Comparison of ENCODE assay signal across 8 cellular contexts in the genomic region with DNA sequence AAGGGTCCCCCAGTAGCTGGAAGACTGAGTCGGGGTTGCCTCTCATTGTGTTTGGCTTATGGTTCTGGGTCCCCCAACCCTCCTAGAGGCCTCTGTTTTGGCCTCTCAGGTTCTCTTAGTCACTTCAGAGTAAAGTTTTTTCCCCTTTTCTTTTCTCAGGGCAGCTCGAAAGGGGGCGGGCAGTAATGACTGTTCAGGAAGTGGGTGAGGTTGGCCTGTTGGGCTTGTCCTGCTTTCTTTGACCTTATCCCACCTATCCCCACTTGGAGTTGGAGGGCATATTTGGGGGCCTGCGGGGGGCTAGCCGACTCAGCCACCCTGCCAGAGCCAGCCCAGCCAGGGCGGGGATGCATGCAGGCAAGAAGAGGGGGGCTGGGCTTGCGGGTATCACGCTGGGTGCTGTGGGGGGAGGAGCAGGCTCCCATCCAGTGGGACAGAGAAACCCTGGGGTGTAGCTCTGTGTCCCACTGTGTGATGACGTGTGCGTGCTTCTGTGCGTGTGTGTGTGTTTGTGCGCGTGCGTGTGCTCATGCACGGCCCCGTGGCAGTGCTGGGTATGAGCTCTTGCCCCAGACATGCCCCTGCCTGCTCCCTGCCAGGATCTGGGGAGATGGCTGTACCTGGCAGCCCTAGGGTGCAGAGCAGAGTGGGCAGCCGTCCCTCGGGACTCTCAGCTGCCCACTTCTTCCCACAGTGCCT. TPM values are rescaled to one million over a fixed set of nuclear protein-coding genes. Genes with fewer than 3 reads are reported as not detected.
A peak's percentile ranks its signal among the peaks of the same experiment; 100 is the strongest.
DNase-seq lines count a peak whose midpoint lies in the region; ATAC-seq and TF ChIP-seq lines count a peak whose summit lies in the region.

No MANE protein-coding gene starts in this region.

- H3K27me3 ChIP-seq in OCI-LY3 (ENCODE audit: low read depth, low read length), result no peaks in the 10 kb centered on the region
- H3K27me3 ChIP-seq in psoas muscle (ENCODE audit: insufficient read depth in 3 of 3, low read length in 2 of 3), result no peaks in the 10 kb centered on the region

- peaks cover 17% of the 10 kb centered on the region for H3K36me3 ChIP-seq in OCI-LY3 (replicated peaks; ENCODE audit: low read depth, low read length)
- H3K36me3 ChIP-seq in psoas muscle (ENCODE audit: insufficient read depth in 1 of 2, low read depth in 1 of 2), result peaks cover 4 to 38% of the 10 kb centered on the region in 2 donors

- intact Hi-C loops in psoas muscle (cut with DNase I), result no loop called here

- peaks cover 27% of the 10 kb centered on the region for H3K79me2 ChIP-seq in OCI-LY3 (ENCODE audit: low read length)

- H4K20me1 ChIP-seq in OCI-LY3 (ENCODE audit: insufficient read depth, low read length), result no peaks in the 10 kb centered on the region

- in situ Hi-C loops in GM13976 (cut with MboI; ENCODE audit: low sequenced_read_pairs, unreplicated experiment), result no loop called here

- peak in 3 of 4 donors; percentile 12 to 26 (median 14) for ATAC-seq in psoas muscle

- H3K9me3 ChIP-seq in OCI-LY3 (ENCODE audit: insufficient read depth, low read length), result no peaks in the 10 kb centered on the region
- H3K9me3 ChIP-seq in psoas muscle, result no peaks in the 10 kb centered on the region

- peak overlapping the region; percentile 98 for H3K4me2 ChIP-seq in OCI-LY3 (ENCODE audit: low read length)

- TF ChIP-seq CTCF in GM13976 (IDR thresholded peaks at IDR 0.05; ENCODE audit: borderline replicate concordance, control extremely low read depth, extremely low read depth, insufficient read depth, missing control alignments), result no peak
- TF ChIP-seq CTCF in OCI-LY3 (IDR thresholded peaks at IDR 0.05; ENCODE audit: low read depth, low read length), result no peak
- TF ChIP-seq CTCF in psoas muscle (IDR thresholded peaks at IDR 0.05), result no peak

- peak overlapping the region; percentile 95 for H3K9ac ChIP-seq in OCI-LY3 (ENCODE audit: low read length)

- H2AFZ ChIP-seq in OCI-LY3 (ENCODE audit: low read depth, low read length), result peak overlapping the region; percentile 6; the same call in 1 of the 2 replicates

- 8 to 12% (median 11%) methylated on average over 18 of the region's 18 CpGs for WGBS in psoas muscle, 3 donors

- peaks cover 20% of the 10 kb centered on the region for H3K4me1 ChIP-seq in OCI-LY3 (ENCODE audit: low read length)
- peaks cover 40% of the 10 kb centered on the region for H3K4me1 ChIP-seq in psoas muscle

- peak overlapping the region; percentile 88 for H3K27ac ChIP-seq in OCI-LY3 (ENCODE audit: low read length)
- H3K27ac ChIP-seq in psoas muscle, result peak overlapping the region; percentile 98

- H3K4me3 ChIP-seq in OCI-LY3 (ENCODE audit: low read length), result peak overlapping the region; percentile 81
- peak overlapping the region; percentile 81 for H3K4me3 ChIP-seq in psoas muscle

- DNase-seq in GM13976 (ENCODE audit: low spot score) (peak; percentile 68), globus pallidus (ENCODE audit: low spot score) (peak; percentile 71), psoas muscle (peak; percentile 56 to 82), NCI-H446 treated with DMSO at 0.1 percent for 48 hours (lab: John Stamatoyannopoulos, UW) (no peak), NCI-H2029 (lab: John Stamatoyannopoulos, UW) (no peak), islet precursor cell (no peak)
- DNase-seq in activated T-helper 9 cell treated with anti-CD3 and anti-CD28 coated beads, Interleukin-2, amount 50 U/mL, for 16 hours (ENCODE audit: low read depth), result peak; percentile 40

RNA-seq across cellular contexts. Expression of a gene that starts 1.4 kb away (rescaled TPM):
- 10 to 100 TPM; 28.8 to 55.0 (median 44.2) TPM for total RNA-seq in psoas muscle
- polyA plus RNA-seq in psoas muscle, result 10 to 100 TPM; 17.1 to 39.3 (median 18.1) TPM

RNA-seq across cellular contexts. Expression of a gene that starts 15.6 kb away (rescaled TPM):
- 10 to 100 TPM; 10.0 to 13.5 (median 11.8) TPM for total RNA-seq in psoas muscle
- polyA plus RNA-seq in psoas muscle, result 10 to 100 TPM in 2 of 3 donors, 1 to 10 TPM in 1; 7.1 to 11.7 (median 11.4) TPM

RNA-seq across cellular contexts. Expression of a gene that starts 28.1 kb away (rescaled TPM):
- total RNA-seq in psoas muscle, result 10 to 100 TPM; 48.7 to 64.8 (median 58.1) TPM
- polyA plus RNA-seq in psoas muscle, result 100 to 1,000 TPM in 1 of 3 donors, 10 to 100 TPM in 2; 70.1 to 117 (median 81.1) TPM

RNA-seq across cellular contexts. Expression of a gene that starts 31.4 kb away (rescaled TPM):
- total RNA-seq in psoas muscle, result under 1 TPM in 2 of 4 donors, not detected in 2; 0.19 to 0.51 TPM
- under 1 TPM; 0.17 to 0.73 (median 0.60) TPM for polyA plus RNA-seq in psoas muscle

RNA-seq across cellular contexts. Expression of a gene that starts 31.9 kb away (rescaled TPM):
- 1 to 10 TPM; 4.0 to 7.4 (median 6.4) TPM for total RNA-seq in psoas muscle
- polyA plus RNA-seq in psoas muscle, result 10 to 100 TPM; 12.8 to 17.1 (median 14.8) TPM

Comparison
In these comparisons a context has a peak if more than half of its experiments do, and no peak if none do; other contexts are left out.
1. DNase-seq: peak in GM13976 (single experiment), activated T-helper 9 cell treated with anti-CD3 and anti-CD28 coated beads, Interleukin-2, amount 50 U/mL, for 16 hours (single experiment), globus pallidus (single experiment) and psoas muscle (2 of 2); none in NCI-H446 treated with DMSO at 0.1 percent for 48 hours (single experiment), NCI-H2029 (single experiment) and islet precursor cell (single experiment).